13 cellular contexts compared by ENCODE assay signal in genomic region chr14:100898935-100899840, GRCh38. TPM values are rescaled to one million over a fixed set of nuclear protein-coding genes. Genes with fewer than 3 reads are reported as not detected.
A peak's percentile ranks its signal among the peaks of the same experiment; 100 is the strongest.
DNase-seq lines count a peak whose midpoint lies in the region; ATAC-seq, FAIRE-seq and TF ChIP-seq lines count a peak whose summit lies in the region.
"Had no signal": no experiment of that assay in that cellular context is flagged by ENCODE, and none has a peak within 500 bp of the region (broad histone marks: within the 10 kb centered on the region; RNA-seq: fewer than 3 reads in every experiment).

No MANE protein-coding gene starts in this region.

- H3K36me3 ChIP-seq in K562 (ENCODE audit: control insufficient read depth, insufficient read depth, low read length) (no peaks in the 10 kb centered on the region), smooth muscle cell (ENCODE audit: low read depth) (no peaks in the 10 kb centered on the region)
- H3K36me3 ChIP-seq: heart left ventricle had no signal

- POLR2A ChIA-PET in K562 (lab: Yijun Ruan, JAX), result no interaction called here

- WGBS in K562 (ENCODE audit: insufficient coverage, low coverage, missing lambda C conversion rate), result 54% methylated on average over 13 of the region's 20 CpGs
- WGBS in smooth muscle cell (ENCODE audit: low lambda C conversion rate), result 81% methylated on average over 20 of the region's 20 CpGs

- H3K9me3 ChIP-seq in K562 (replicated peaks; ENCODE audit: control insufficient read depth, insufficient read depth, low read depth, low read length) (no peaks in the 10 kb centered on the region), smooth muscle cell (replicated peaks; ENCODE audit: low read depth) (no peaks in the 10 kb centered on the region)

- H3K4me2 ChIP-seq in K562 (ENCODE audit: insufficient read depth, low read length) (peak overlapping the region; percentile 36; the same call in 1 of the 2 replicates), smooth muscle cell (peak overlapping the region; percentile 83)

- H3K79me2 ChIP-seq in K562 (ENCODE audit: control insufficient read depth, insufficient read depth, low read length) (no peaks in the 10 kb centered on the region), smooth muscle cell (ENCODE audit: low read depth) (peaks cover 9% of the 10 kb centered on the region)

- CTCF ChIA-PET in K562 (lab: Yijun Ruan, JAX; ENCODE audit: low intra/inter-chr PET ratio), result interaction anchor here (1.1 to 2.0 kb wide), 2 partner anchors 9 to 48 kb away, joined by 3 to 13 read pairs; no protein-coding TSS in a partner anchor

- intact Hi-C loops in K562 (cut with micrococcal nuclease), result no loop called here

- peak overlapping the region; percentile 75 for H2AFZ ChIP-seq in K562 (ENCODE audit: low read depth, low read length)
- H2AFZ ChIP-seq in smooth muscle cell (ENCODE audit: low read depth), result no peak overlapping the region

- FAIRE-seq in K562 (lab: Jason Lieb, UNC) (no peak), frontal cortex (lab: Jason Lieb, UNC) (no peak)

- no peaks in the 10 kb centered on the region for H3K9me1 ChIP-seq in K562 (ENCODE audit: control insufficient read depth, insufficient read depth, low read length)

- peak overlapping the region in 1 of 2 experiments; percentile 8; a peak in 1 of 4 replicates for H3K9ac ChIP-seq in K562 (ENCODE audit: insufficient read depth in 1 of 2, low read depth in 2 of 2, low read length in 2 of 2)
- no peak overlapping the region for H3K9ac ChIP-seq in smooth muscle cell (ENCODE audit: low read depth)

- no peak for ATAC-seq in K562
- no peak for ATAC-seq in GM21825 (IDR thresholded peaks at IDR 0.05; ENCODE audit: unreplicated experiment)

- TF ChIP-seq CTCF in K562 (IDR thresholded peaks at IDR 0.05 in 2 of 3, conservative IDR thresholded peaks at IDR 0.05 in 1 of 3; ENCODE audit: insufficient read depth in 2 of 3, low read depth in 1 of 3, low read length in 3 of 3) (no peak), smooth muscle cell (IDR thresholded peaks at IDR 0.05; ENCODE audit: borderline replicate concordance, insufficient read depth, poor library complexity, severe bottlenecking) (no peak)

- H3K27me3 ChIP-seq in K562 (ENCODE audit: control insufficient read depth in 2 of 2, insufficient read depth in 2 of 2, low read length in 2 of 2) (0 out of 5 replicates have a peak, but pooled peaks cover 0 to 3% of the 10 kb centered on the region in 2 experiments), smooth muscle cell (ENCODE audit: low read depth) (no peaks in the 10 kb centered on the region)

- peaks cover 13 to 32% of the 10 kb centered on the region in 2 experiments for H3K4me1 ChIP-seq in K562 (replicated peaks in 1 of 2; ENCODE audit: control insufficient read depth in 2 of 2, insufficient read depth in 2 of 2, low read length in 2 of 2)
- peaks cover 54% of the 10 kb centered on the region for H3K4me1 ChIP-seq in smooth muscle cell (ENCODE audit: low read depth)

- no peak for TF ChIP-seq EP300 in K562 (IDR thresholded peaks at IDR 0.05; ENCODE audit: low read length)

- BruUV-seq in K562 (replicated peaks; lab: Mats Ljungman, UMichigan), result no TSS peak

- H4K20me1 ChIP-seq in K562 (replicated peaks; ENCODE audit: control insufficient read depth, insufficient read depth, low read length), result no peaks in the 10 kb centered on the region
- H4K20me1 ChIP-seq in smooth muscle cell (ENCODE audit: low read depth), result no peaks in the 10 kb centered on the region

- no peak overlapping the region for H3K4me3 ChIP-seq in K562
- H3K4me3 ChIP-seq in smooth muscle cell, result no peak overlapping the region
- H3K4me3 ChIP-seq: heart left ventricle had no signal

- DNase-seq in DMS153 (lab: John Stamatoyannopoulos, UW), result peak; percentile 46
- no peak for DNase-seq in DMS153 treated with DMSO at 0.1 percent for 48 hours (lab: John Stamatoyannopoulos, UW; ENCODE audit: unreplicated experiment)
- no peak for DNase-seq in K562 (ENCODE audit: extremely low read depth in 1 of 4, low spot score in 3 of 4)
- DNase-seq in islet precursor cell, result peak; percentile 44
- DNase-seq in smooth muscle cell (lab: John Stamatoyannopoulos, UW; ENCODE audit: unreplicated experiment), result no peak
- DNase-seq in frontal cortex (ENCODE audit: low spot score in 2 of 2), result no peak
- DNase-seq in epidermal melanocyte (ENCODE audit: insufficient read length, low spot score), result no peak
- DNase-seq: activated CD4-positive, alpha-beta T cell treated with anti-CD3 and anti-CD28 coated beads, Interleukin-2, amount 10 ng/mL, durations not matched to agents 24 days and 14 days; activated naive CD4-positive, alpha-beta T cell; IMR-90 had no signal

- peaks cover 2% of the 10 kb centered on the region for H3F3A ChIP-seq in smooth muscle cell (ENCODE audit: low read depth)

- in situ Hi-C loops in K562 (cut with MboI), result loop anchor here (5.0 kb wide), 1 partner anchor 237 kb away; no protein-coding TSS in a partner anchor

- no peak overlapping the region for H3K27ac ChIP-seq in K562 (ENCODE audit: extremely low read depth, low read depth, low read length)
- peak overlapping the region; percentile 49 for H3K27ac ChIP-seq in smooth muscle cell (ENCODE audit: low read depth)
- H3K27ac ChIP-seq: 22Rv1 had no signal

- no peak for TF ChIP-seq POLR2A in K562 (conservative IDR thresholded peaks at IDR 0.05)

- TF ChIP-seq RAD21 in K562 (CRISPR knock-in tag; conservative IDR thresholded peaks at IDR 0.05 in 1 of 2, IDR thresholded peaks at IDR 0.05 in 1 of 2), result no peak

TF ChIP-seq in K562, 482 proteins besides CTCF, POLR2A, EP300 and RAD21 (continues in another document):
- TF ChIP-seq BRCA1 (IDR thresholded peaks at IDR 0.05) (no peak), BRCA1 (CRISPR knock-in tag; IDR thresholded peaks at IDR 0.05) (no peak)

RNA-seq across cellular contexts. Expression of gene RTL1, which starts 4.3 kb away (rescaled TPM):
- not detected in 2 replicates for total RNA-seq in K562 (2011; cell fraction: chromatin; rRNA removed; ENCODE audit: low replicate concordance)
- not detected in 2 replicates for total RNA-seq in K562 (2011; cell fraction: nucleolus; rRNA removed)
- total RNA-seq in K562 (2011; cell fraction: nucleoplasm; rRNA removed), result not detected in 2 replicates
- total RNA-seq in K562 (2014; rRNA removed), result not detected in 2 replicates
- not detected in 2 replicates for total RNA-seq in K562 (2014; rRNA removed; fragmentation: Illumina TruSeq; extraction: Trizol)
- total RNA-seq in K562 (2015; rRNA removed; fragmentation: Illumina TruSeq; extraction: Trizol), result not detected in 2 replicates
- not detected in 2 replicates for total RNA-seq in K562 (2021)
- polyA plus RNA-seq in K562 (2011; rRNA removed), result not detected in 2 replicates
- polyA plus RNA-seq in K562 (2011; cell fraction: cytosol; rRNA removed), result 0.03 TPM in 1 of 2 replicates, not detected in the other
- polyA plus RNA-seq in K562 (2011; cell fraction: nucleus; rRNA removed), result 0.04 TPM in 1 of 2 replicates, not detected in the other
- polyA plus RNA-seq in K562 (2012), result 0.03 and 0.04 TPM in 2 replicates
- not detected in 2 replicates for polyA plus RNA-seq in K562 (2014; fragmentation: Illumina TruSeq; extraction: Trizol)
- polyA plus RNA-seq in K562 (2014; fragmentation: Nextera tagmentation; extraction: Ambion mirVana), result not detected
- not detected in 2 replicates for polyA plus RNA-seq in K562 (2014; rRNA removed)
- not detected in 2 replicates for polyA minus RNA-seq in K562 (2011; rRNA and poly(A)+ RNA removed)
- polyA minus RNA-seq in K562 (2011; cell fraction: cytosol; rRNA and poly(A)+ RNA removed), result 0.19 TPM in 1 of 2 replicates, not detected in the other
- polyA minus RNA-seq in K562 (2011; cell fraction: nucleus; rRNA and poly(A)+ RNA removed), result not detected in 2 replicates
- 11.8 and 13.9 TPM in 2 replicates for total RNA-seq in smooth muscle cell
- 6.7 and 11.1 TPM in 2 replicates for polyA plus RNA-seq in smooth muscle cell
- not detected for total RNA-seq in frontal cortex
- total RNA-seq: activated CD4-positive, alpha-beta T cell treated with anti-CD3 and anti-CD28 coated beads, Interleukin-2, amount 10 ng/mL, durations not matched to agents 24 days and 14 days; heart left ventricle; IMR-90 had no signal
- polyA plus RNA-seq: heart left ventricle, IMR-90 had no signal

Comparison
In these comparisons a context has a peak if more than half of its experiments do, and no peak if none do; other contexts are left out.
1. DNase-seq: peak in DMS153 (single experiment) and islet precursor cell (single experiment); none in DMS153 treated with DMSO at 0.1 percent for 48 hours (single experiment), K562 (0 of 4), smooth muscle cell (single experiment), frontal cortex (0 of 2) and epidermal melanocyte (single experiment).
2. RNA of gene RTL1, which starts 4.3 kb away (total RNA-seq): 11.8 to 13.9 TPM in smooth muscle cell; not detected in K562 and not detected in frontal cortex (single experiment); every median in the first group is over 10 times any median in the second.